ENCODE assay signal across 9 cellular contexts in genomic region chr11:65041206-65042035, GRCh38. TPM values are rescaled to one million over a fixed set of nuclear protein-coding genes. Genes with fewer than 3 reads are reported as not detected.
A peak's percentile ranks its signal among the peaks of the same experiment; 100 is the strongest.
DNase-seq lines count a peak whose midpoint lies in the region; ATAC-seq, FAIRE-seq and TF ChIP-seq lines count a peak whose summit lies in the region.
"Had no signal": no experiment of that assay in that cellular context is flagged by ENCODE, and none has a peak within 500 bp of the region (broad histone marks: within the 10 kb centered on the region; RNA-seq: fewer than 3 reads in every experiment).

Gene SAC3D1 (plus strand): TSS chr11:65041210. CDS start chr11:65041293, 83 bp downstream.

- peak within 1 kb of the TSS; percentile 71 for H3K4me3 ChIP-seq in bronchial epithelial cell (ENCODE audit: low read depth, low read length)

- TF ChIP-seq CTCF in bronchial epithelial cell (IDR thresholded peaks at IDR 0.05; ENCODE audit: insufficient read depth, low read length, severe bottlenecking), result no peak

- peaks cover 9% of the 10 kb centered on the region for H3K36me3 ChIP-seq in bronchial epithelial cell (ENCODE audit: control insufficient read depth, insufficient read depth, low read length)

- H3K27ac ChIP-seq in layer of hippocampus (ENCODE audit: low read depth, low read length), result peak within 1 kb of the TSS; percentile 94

- peak; percentile 56 for TF ChIP-seq POLR2A in Raji (IDR thresholded peaks at IDR 0.05; ENCODE audit: insufficient read depth, low read depth, low read length)

- no peaks in the 10 kb centered on the region for H3K27me3 ChIP-seq in bronchial epithelial cell (ENCODE audit: control insufficient read depth, insufficient read depth, low read length)
- H3K27me3 ChIP-seq in layer of hippocampus (ENCODE audit: control insufficient read depth, insufficient read depth, low read length), result no peaks in the 10 kb centered on the region

- ATAC-seq in GM19455 (IDR thresholded peaks at IDR 0.05; ENCODE audit: unreplicated experiment) (peak; percentile 53), HG03520 (IDR thresholded peaks at IDR 0.05; ENCODE audit: unreplicated experiment) (peak; percentile 42)

- DNase-seq in ELF-1 (ENCODE audit: low read depth, low spot score) (peak; percentile 75), bronchial epithelial cell (ENCODE audit: low read depth) (peak; percentile 46), COLO829 (ENCODE audit: low spot score) (no peak)
- peak; percentile 12 to 26 for DNase-seq in stimulated activated CD8-positive, alpha-beta memory T cell treated with anti-CD3 and anti-CD28 coated beads, Interleukin-7, amount 100 ng/mL, for 1 hour (ENCODE audit: low read depth in 2 of 2)

- FAIRE-seq in bronchial epithelial cell (lab: Jason Lieb, UNC), result no peak
- FAIRE-seq: frontal cortex had no signal

RNA-seq across cellular contexts. Expression of gene SAC3D1, which starts in this region (rescaled TPM):
- total RNA-seq in bronchial epithelial cell, result 10.4 and 15.5 TPM in 2 replicates
